6 cellular contexts compared by ENCODE assay signal in genomic region chr1:206297145-206297797, GRCh38.
DNase-seq lines count a peak whose midpoint lies in the region; ATAC-seq, FAIRE-seq and TF ChIP-seq lines count a peak whose summit lies in the region.
"Not testable (repeated sequence)": the region's sequence is repeated elsewhere in the genome, so short reads cannot be mapped to it uniquely, and the experiment has no call there.

No MANE protein-coding gene starts in this region.

- not testable (repeated sequence) for BruUV-seq in K562 (replicated peaks; lab: Mats Ljungman, UMichigan)

- POLR2A ChIA-PET in K562 (lab: Yijun Ruan, JAX) = not testable (repeated sequence)

- intact Hi-C loops in K562 (cut with micrococcal nuclease); lower lobe of right lung (cut with DNase I): not testable (repeated sequence)

- CTCF ChIA-PET in K562 (lab: Yijun Ruan, JAX; ENCODE audit: low intra/inter-chr PET ratio) = not testable (repeated sequence)

- not testable (repeated sequence) for H3K4me3 ChIP-seq in GM23338; K562; lower lobe of right lung; parathyroid adenoma (ENCODE audit: low read depth, low read length)

- H3K4me1 ChIP-seq in GM23338 (ENCODE audit: insufficient read depth); K562 (replicated peaks in 1 of 2; ENCODE audit: control insufficient read depth in 2 of 2, insufficient read depth in 2 of 2, low read length in 2 of 2); lower lobe of right lung; parathyroid adenoma: not testable (repeated sequence)

- not testable (repeated sequence) for H3K9me2 ChIP-seq in GM23338 (ENCODE audit: insufficient read depth)

- H3K27ac ChIP-seq in GM23338 (ENCODE audit: low read depth); K562 (ENCODE audit: extremely low read depth, low read depth, low read length); lower lobe of right lung: not testable (repeated sequence)
- peak overlapping the region; percentile 61 for H3K27ac ChIP-seq in parathyroid adenoma

- H3K27me3 ChIP-seq in GM23338 (ENCODE audit: insufficient read depth); K562 (ENCODE audit: control insufficient read depth in 2 of 2, insufficient read depth in 2 of 2, low read length in 2 of 2); lower lobe of right lung (ENCODE audit: low read depth); parathyroid adenoma (ENCODE audit: control insufficient read depth, insufficient read depth, low read length): not testable (repeated sequence)

- not testable (repeated sequence) for TF ChIP-seq RAD21 in K562 (CRISPR knock-in tag; conservative IDR thresholded peaks at IDR 0.05 in 1 of 2, IDR thresholded peaks at IDR 0.05 in 1 of 2)

- not testable (repeated sequence) for TF ChIP-seq CTCF in GM23338 (conservative IDR thresholded peaks at IDR 0.05; ENCODE audit: low read depth in 2 of 2); K562 (IDR thresholded peaks at IDR 0.05 in 2 of 3, conservative IDR thresholded peaks at IDR 0.05 in 1 of 3; ENCODE audit: insufficient read depth in 2 of 3, low read depth in 1 of 3, low read length in 3 of 3); brain (conservative IDR thresholded peaks at IDR 0.05); lower lobe of right lung (IDR thresholded peaks at IDR 0.05); neural crest cell (conservative IDR thresholded peaks at IDR 0.05); parathyroid adenoma (IDR thresholded peaks at IDR 0.05)

- not testable (repeated sequence) for TF ChIP-seq POLR2A in K562 (conservative IDR thresholded peaks at IDR 0.05)

- H3K4me2 ChIP-seq in GM23338; K562 (ENCODE audit: insufficient read depth, low read length); parathyroid adenoma (ENCODE audit: low read length): not testable (repeated sequence)

- H3K27ac Mint-ChIP-seq in GM23338 = not testable (repeated sequence)
- H3K27ac Mint-ChIP-seq in brain = peak overlapping the region in 4 of 5 experiments; percentile 81 to 93 (median 88)
- peak overlapping the region; percentile 62 for H3K27ac Mint-ChIP-seq in neural crest cell (ENCODE audit: unreplicated experiment)

- H3K4me3 Mint-ChIP-seq in GM23338, neural crest cell: not testable (repeated sequence)
- peak overlapping the region in 2 of 5 experiments; percentile 28 to 53 for H3K4me3 Mint-ChIP-seq in brain

- not testable (repeated sequence) for FAIRE-seq in K562 (lab: Jason Lieb, UNC)

- in situ Hi-C loops in K562 (cut with MboI) = not testable (repeated sequence)

- H4K20me1 ChIP-seq in GM23338 (replicated peaks; ENCODE audit: insufficient read depth); K562 (replicated peaks; ENCODE audit: control insufficient read depth, insufficient read depth, low read length): not testable (repeated sequence)

- H3K36me3 Mint-ChIP-seq in GM23338 (ENCODE audit: low read depth); brain; neural crest cell (ENCODE audit: low read depth): not testable (repeated sequence)

- not testable (repeated sequence) for H3K4me1 Mint-ChIP-seq in GM23338, brain, neural crest cell

- DNase-seq in GM23338 (ENCODE audit: low spot score); K562 (ENCODE audit: extremely low read depth in 1 of 4, low spot score in 3 of 4); lower lobe of right lung; neural crest cell (ENCODE audit: low read depth, low spot score): not testable (repeated sequence)

- H3K9ac ChIP-seq in K562 (ENCODE audit: insufficient read depth in 1 of 2, low read depth in 2 of 2, low read length in 2 of 2); parathyroid adenoma: not testable (repeated sequence)

- H3K9me3 ChIP-seq in K562 (replicated peaks; ENCODE audit: control insufficient read depth, insufficient read depth, low read depth, low read length); lower lobe of right lung; parathyroid adenoma (ENCODE audit: control insufficient read depth, low read length): not testable (repeated sequence)

- not testable (repeated sequence) for H3K79me2 ChIP-seq in GM23338 (replicated peaks; ENCODE audit: insufficient read depth); K562 (ENCODE audit: control insufficient read depth, insufficient read depth, low read length); parathyroid adenoma

- H3F3A ChIP-seq in GM23338 (replicated peaks; ENCODE audit: low read depth) = not testable (repeated sequence)

- not testable (repeated sequence) for H3K27me3 Mint-ChIP-seq in GM23338 (ENCODE audit: insufficient read depth, low read depth, poor library complexity); brain; neural crest cell (ENCODE audit: low read depth)

- ATAC-seq in GM23338 (peak; percentile 57), K562 (peak; percentile 13; the same call in 1 of the 3 replicates), lower lobe of right lung (peak; percentile 19 to 86)

- WGBS in K562 (ENCODE audit: insufficient coverage, low coverage, missing lambda C conversion rate) = no CpG with 5 or more reads among the region's 4 CpGs

- H3K9me1 ChIP-seq in K562 (ENCODE audit: control insufficient read depth, insufficient read depth, low read length) = not testable (repeated sequence)

- not testable (repeated sequence) for H2AFZ ChIP-seq in GM23338; K562 (ENCODE audit: low read depth, low read length); parathyroid adenoma

- not testable (repeated sequence) for H3K36me3 ChIP-seq in GM23338 (ENCODE audit: insufficient read depth); K562 (ENCODE audit: control insufficient read depth, insufficient read depth, low read length); lower lobe of right lung; parathyroid adenoma (ENCODE audit: control insufficient read depth, insufficient read depth, low read length)

- H3K9me3 Mint-ChIP-seq in GM23338, brain, neural crest cell: not testable (repeated sequence)

- not testable (repeated sequence) for TF ChIP-seq EP300 in K562 (IDR thresholded peaks at IDR 0.05; ENCODE audit: low read length)
